11 cellular contexts compared by ENCODE assay signal in the genomic region with DNA sequence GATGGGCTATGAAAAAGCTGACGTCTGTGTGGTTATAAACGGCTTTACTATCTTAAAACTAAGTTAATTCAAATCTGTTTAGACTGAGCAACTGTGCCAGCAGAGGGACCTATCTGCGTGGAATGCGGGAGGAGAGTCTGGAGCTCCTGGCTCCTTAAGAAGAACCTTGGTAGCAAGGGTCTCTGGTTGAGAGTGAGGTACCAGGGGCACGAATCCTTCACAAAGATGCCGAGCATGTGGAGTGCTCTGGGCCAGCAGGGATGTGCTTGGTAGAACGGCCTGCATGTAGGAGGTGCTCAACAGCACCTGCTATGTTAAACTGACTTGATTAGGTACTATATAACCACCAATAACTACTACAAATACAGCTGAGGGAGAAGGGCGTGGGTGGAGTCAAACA.
"Had no signal": no experiment of that assay in that cellular context is flagged by ENCODE, and none has a peak within 500 bp of the region (broad histone marks: within the 10 kb centered on the region; RNA-seq: fewer than 3 reads in every experiment).

No MANE protein-coding gene starts in this region.

- H3K9me3 Mint-ChIP-seq: activated naive CD8-positive, alpha-beta T cell treated with anti-CD3 and anti-CD28 coated beads, Interleukin-2, amount 10 ng/mL, durations not matched to agents 7 days and 5 days; natural killer cell treated with Interleukin-12 subunit alpha and Interleukin-12 subunit beta and Interleukin-15 and Interleukin-18, amount 100 ng/mL, for 72 hours; stimulated activated naive CD8-positive, alpha-beta T cell treated with anti-CD3 and anti-CD28 coated beads, Interleukin-15, Interleukin-2, amounts not matched to agents 100 ng/mL and 50 ng/mL, for 24 hours had no signal

- H3K4me1 Mint-ChIP-seq: activated naive CD8-positive, alpha-beta T cell treated with anti-CD3 and anti-CD28 coated beads, Interleukin-2, amount 10 ng/mL, durations not matched to agents 7 days and 5 days had no signal

- H3K4me3 ChIP-seq: hepatocyte, right lobe of liver had no signal

- H3K27ac ChIP-seq: hepatocyte, right lobe of liver had no signal

- H3K27me3 Mint-ChIP-seq: natural killer cell treated with Interleukin-12 subunit alpha and Interleukin-12 subunit beta and Interleukin-15 and Interleukin-18, amount 100 ng/mL, for 72 hours; progenitor cell of endocrine pancreas; stimulated activated naive CD8-positive, alpha-beta T cell treated with anti-CD3 and anti-CD28 coated beads, Interleukin-15, Interleukin-2, amounts not matched to agents 100 ng/mL and 50 ng/mL, for 24 hours had no signal

- H3K27ac Mint-ChIP-seq: activated naive CD8-positive, alpha-beta T cell treated with anti-CD3 and anti-CD28 coated beads, Interleukin-2, amount 10 ng/mL, durations not matched to agents 7 days and 5 days; natural killer cell treated with Interleukin-12 subunit alpha and Interleukin-12 subunit beta and Interleukin-15 and Interleukin-18, amount 100 ng/mL, for 72 hours; progenitor cell of endocrine pancreas; stimulated activated naive CD8-positive, alpha-beta T cell treated with anti-CD3 and anti-CD28 coated beads, Interleukin-15, Interleukin-2, amounts not matched to agents 100 ng/mL and 50 ng/mL, for 24 hours had no signal

- H3K36me3 ChIP-seq: right lobe of liver had no signal

- H3K4me3 Mint-ChIP-seq: activated naive CD8-positive, alpha-beta T cell treated with anti-CD3 and anti-CD28 coated beads, Interleukin-2, amount 10 ng/mL, durations not matched to agents 7 days and 5 days; natural killer cell treated with Interleukin-12 subunit alpha and Interleukin-12 subunit beta and Interleukin-15 and Interleukin-18, amount 100 ng/mL, for 72 hours; stimulated activated naive CD8-positive, alpha-beta T cell treated with anti-CD3 and anti-CD28 coated beads, Interleukin-15, Interleukin-2, amounts not matched to agents 100 ng/mL and 50 ng/mL, for 24 hours had no signal

- ATAC-seq: SK-N-SH treated with all-trans-retinoic acid at 6 μM for 48 hours had no signal

- H3K9me3 ChIP-seq: right lobe of liver had no signal

- H3K27me3 ChIP-seq: hepatocyte, right lobe of liver had no signal

- H3K4me1 ChIP-seq: right lobe of liver had no signal

- DNase-seq: activated CD4-positive, alpha-beta T cell treated with anti-CD3 and anti-CD28 coated beads for 1 hour; activated CD4-positive, alpha-beta T cell treated with anti-CD3 and anti-CD28 coated beads, Interleukin-2, amount 50 U/mL, for 48 hours; activated gamma-delta T cell; activated naive CD8-positive, alpha-beta T cell treated with anti-CD3 and anti-CD28 coated beads, Interleukin-2, amount 10 ng/mL, durations not matched to agents 7 days and 5 days; mesenchymal stem cell had no signal

- H3K36me3 Mint-ChIP-seq: activated naive CD8-positive, alpha-beta T cell treated with anti-CD3 and anti-CD28 coated beads, Interleukin-2, amount 10 ng/mL, durations not matched to agents 7 days and 5 days; natural killer cell treated with Interleukin-12 subunit alpha and Interleukin-12 subunit beta and Interleukin-15 and Interleukin-18, amount 100 ng/mL, for 72 hours had no signal
